In the genomic region with DNA sequence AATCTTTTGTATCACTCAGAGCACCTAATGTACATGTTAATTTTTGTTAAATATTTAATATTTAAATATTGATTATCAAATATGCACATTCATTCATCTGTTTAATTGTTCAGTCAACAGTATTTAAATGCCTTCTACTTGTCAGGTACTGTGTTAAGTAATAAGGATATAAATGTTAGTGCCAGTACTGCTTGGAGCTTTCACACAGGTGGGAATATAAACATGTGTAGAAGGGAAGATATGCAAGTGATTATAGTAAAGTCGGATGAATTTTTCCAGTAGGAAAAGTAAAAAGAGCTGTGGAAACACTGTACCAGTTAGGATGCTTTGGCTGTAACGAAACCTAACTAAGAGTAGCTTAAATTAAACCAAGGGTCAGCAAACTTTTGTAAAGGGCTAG, we compare ENCODE assay signal across 28 cellular contexts.
DNase-seq lines count a peak whose midpoint lies in the region; ATAC-seq, FAIRE-seq and TF ChIP-seq lines count a peak whose summit lies in the region.
"Had no signal": no experiment of that assay in that cellular context is flagged by ENCODE, and none has a peak within 500 bp of the region (broad histone marks: within the 10 kb centered on the region; RNA-seq: fewer than 3 reads in every experiment).

No MANE protein-coding gene starts in this region.

- H3K36me3 ChIP-seq in pancreas, result no peaks in the 10 kb centered on the region
- H3K36me3 ChIP-seq: BE2C had no signal

- no peaks in the 10 kb centered on the region for H3K27me3 ChIP-seq in pancreas
- H3K27me3 ChIP-seq: BE2C; BLaER1; BLaER1 treated with 17β-estradiol and CSF1 and Interleukin-3, amounts not matched to agents 10 nM and 100 nM had no signal

- peaks cover 0 to 5% (median 0%) of the 10 kb centered on the region in 4 donors for H3K9me3 ChIP-seq in pancreas
- H3K9me3 ChIP-seq: BE2C had no signal

- WGBS in pancreas, 2 donors, result 22 to 49% methylated on average over 2 of the region's 2 CpGs

- ATAC-seq in pancreas, result peak; percentile 50 to 65 (median 60)
- ATAC-seq: A549; CD8-positive, alpha-beta T cell had no signal

- no peaks in the 10 kb centered on the region for H3K4me1 ChIP-seq in pancreas
- H3K4me1 ChIP-seq: A549; BE2C; BLaER1; BLaER1 treated with 17β-estradiol and CSF1 and Interleukin-3, amounts not matched to agents 10 nM and 100 nM; Caco-2 had no signal

- H3K27ac ChIP-seq in pancreas, result no peak overlapping the region
- H3K27ac ChIP-seq: 22Rv1; A549; BLaER1; BLaER1 treated with 17β-estradiol and CSF1 and Interleukin-3, amounts not matched to agents 10 nM and 100 nM; C4-2B had no signal

- H3K4me3 ChIP-seq in pancreas, result no peak overlapping the region
- H3K4me3 ChIP-seq: A549; BLaER1; BLaER1 treated with 17β-estradiol and CSF1 and Interleukin-3, amounts not matched to agents 10 nM and 100 nM had no signal

- FAIRE-seq in pancreas (lab: Jason Lieb, UNC), result no peak
- FAIRE-seq: A204.1, A549, D721Med had no signal

- no peak for TF ChIP-seq CTCF in pancreas (IDR thresholded peaks at IDR 0.05)

- intact Hi-C loops in pancreas (cut with DNase I), result no loop called here

- DNase-seq in pancreas, result no peak
- no peak for DNase-seq in NCI-H82 (lab: John Stamatoyannopoulos, UW)
- DNase-seq: 8988T; ACHN; AML-193; BE2C; C1 segment of cervical spinal cord; Caco-2; Calu3; CD4-positive, alpha-beta memory T cell; CD4-positive, alpha-beta T cell; CD8-positive, alpha-beta memory T cell; CD8-positive, alpha-beta T cell; COR-L47; DMS 273 treated with DMSO at 0.1 percent for 48 hours; DMS153; DMS53; DMS79; DMS79 treated with DMSO at 0.1 percent for 48 hours; DND-41; EL had no signal
